In the genomic region with DNA sequence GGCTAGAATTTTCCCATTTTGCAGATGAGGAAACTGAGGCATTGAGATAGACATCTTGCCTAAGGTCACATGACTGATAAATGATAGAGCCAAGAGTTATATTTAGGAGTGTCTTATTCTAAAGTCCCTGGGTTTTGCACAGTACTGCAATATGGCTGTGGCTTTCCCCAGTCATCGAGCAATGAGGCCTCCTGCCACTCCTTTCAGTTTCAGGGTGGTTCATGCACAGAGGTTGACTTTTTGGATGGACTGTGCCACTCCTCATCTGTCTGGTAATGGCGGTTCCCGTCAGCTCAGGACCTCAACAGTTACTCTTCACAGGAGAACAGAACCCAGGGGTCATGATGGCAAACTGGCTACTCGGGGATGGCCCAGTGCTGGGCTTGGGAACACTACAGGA, we compare ENCODE assay signal across 22 cellular contexts.
DNase-seq lines count a peak whose midpoint lies in the region; ATAC-seq, FAIRE-seq and TF ChIP-seq lines count a peak whose summit lies in the region.
"Had no signal": no experiment of that assay in that cellular context is flagged by ENCODE, and none has a peak within 500 bp of the region (broad histone marks: within the 10 kb centered on the region; RNA-seq: fewer than 3 reads in every experiment).

No MANE protein-coding gene starts in this region.

- H3K9ac ChIP-seq in IMR-90 (ENCODE audit: low read depth, low read length) (no peak overlapping the region), K562 (ENCODE audit: insufficient read depth in 1 of 2, low read depth in 2 of 2, low read length in 2 of 2) (no peak overlapping the region), trophoblast cell (ENCODE audit: low read length) (no peak overlapping the region)
- H3K9ac ChIP-seq: BLaER1, GM23248 had no signal

- H3K27ac ChIP-seq in IMR-90 (ENCODE audit: insufficient read depth, low read length) (no peak overlapping the region), K562 (ENCODE audit: extremely low read depth, low read depth, low read length) (no peak overlapping the region), trophoblast cell (ENCODE audit: low read depth, low read length) (no peak overlapping the region), substantia nigra (ENCODE audit: low read depth, low read length, poor library complexity, severe bottlenecking) (no peak overlapping the region)
- H3K27ac ChIP-seq: 22Rv1, BLaER1, C4-2B, GM23248 had no signal

- H4K20me1 ChIP-seq in IMR-90 (ENCODE audit: insufficient read depth, low read length) (no peaks in the 10 kb centered on the region), K562 (replicated peaks; ENCODE audit: control insufficient read depth, insufficient read depth, low read length) (no peaks in the 10 kb centered on the region)
- H4K20me1 ChIP-seq: BLaER1 had no signal

- in situ Hi-C loops in IMR-90 (cut with MboI; ENCODE audit: low sequenced_read_pairs) (no loop called here), K562 (cut with MboI) (no loop called here)

- intact Hi-C loops in IMR-90 (cut with micrococcal nuclease) = no loop called here
- intact Hi-C loops in K562 (cut with micrococcal nuclease) = no loop called here

- no peak for DNase-seq in IMR-90
- no peak for DNase-seq in K562 (ENCODE audit: extremely low read depth in 1 of 4, low spot score in 3 of 4)
- DNase-seq in mesenteric fat pad (ENCODE audit: low spot score) = peak; percentile 67
- DNase-seq in trophoblast cell = no peak
- no peak for DNase-seq in substantia nigra (lab: John Stamatoyannopoulos, UW)
- DNase-seq: Caco-2; CD4-positive, CD25-positive, alpha-beta regulatory T cell; CD8-positive, alpha-beta T cell; DMS153; DND-41; GM23248; H9 had no signal

- H2BK12ac ChIP-seq in trophoblast cell (ENCODE audit: low read length) = peak overlapping the region; percentile 16

- H4K5ac ChIP-seq in IMR-90 (ENCODE audit: low read depth, low read length) = no peak overlapping the region

- no peak overlapping the region for H2BK120ac ChIP-seq in IMR-90 (ENCODE audit: low read depth, low read length)
- H2BK120ac ChIP-seq in trophoblast cell (ENCODE audit: insufficient read depth, low read length, poor library complexity) = no peak overlapping the region

- no peak overlapping the region for H2BK20ac ChIP-seq in IMR-90 (ENCODE audit: low read depth, low read length)

- no peaks in the 10 kb centered on the region for H3K36me3 ChIP-seq in IMR-90 (ENCODE audit: control insufficient read depth, insufficient read depth, low read length)
- no peaks in the 10 kb centered on the region for H3K36me3 ChIP-seq in K562 (ENCODE audit: control insufficient read depth, insufficient read depth, low read length)
- no peaks in the 10 kb centered on the region for H3K36me3 ChIP-seq in trophoblast cell (ENCODE audit: control insufficient read depth in 1 of 2, insufficient read depth in 2 of 2, low read length in 2 of 2)
- H3K36me3 ChIP-seq: BLaER1 had no signal

- no peak overlapping the region for H4K12ac ChIP-seq in trophoblast cell (ENCODE audit: low read depth, low read length)

- H3K23ac ChIP-seq in IMR-90 (ENCODE audit: low read depth, low read length) (no peak overlapping the region), trophoblast cell (ENCODE audit: low read length) (no peak overlapping the region)

- no peaks in the 10 kb centered on the region for H3K79me1 ChIP-seq in IMR-90 (ENCODE audit: low read depth in 1 of 2, low read length in 2 of 2)
- peaks cover 7% of the 10 kb centered on the region for H3K79me1 ChIP-seq in trophoblast cell (ENCODE audit: low read length)

- H4K8ac ChIP-seq in IMR-90 (ENCODE audit: low read depth in 2 of 2, low read length in 2 of 2) (no peak overlapping the region), trophoblast cell (ENCODE audit: low read depth, low read length) (no peak overlapping the region)

- CTCF ChIA-PET in IMR-90 (lab: Yijun Ruan, JAX) (no interaction called here), K562 (lab: Yijun Ruan, JAX; ENCODE audit: low intra/inter-chr PET ratio) (no interaction called here)

- FAIRE-seq in K562 (lab: Jason Lieb, UNC) = no peak
- FAIRE-seq: A204.1, G401.6, GM12892, GM19239 had no signal

- POLR2A ChIA-PET in IMR-90 (lab: Charles Lee; ENCODE audit: unreplicated experiment) (no interaction called here), K562 (lab: Yijun Ruan, JAX) (no interaction called here)

- H3K14ac ChIP-seq in IMR-90 (replicated peaks; ENCODE audit: low read depth, low read length) (no peak overlapping the region), trophoblast cell (ENCODE audit: low read length) (no peak overlapping the region)

- dilution Hi-C loops in IMR-90 (cut with HindIII; ENCODE audit: low sequenced_read_pairs, unreplicated experiment) = no loop called here

- H2BK15ac ChIP-seq in IMR-90 (ENCODE audit: low read depth, low read length) = no peak overlapping the region

- H3K4me3 ChIP-seq in IMR-90 (ENCODE audit: insufficient read depth, low read depth, low read length) (no peak overlapping the region), K562 (no peak overlapping the region), trophoblast cell (ENCODE audit: low read depth, low read length) (no peak overlapping the region)
- H3K4me3 ChIP-seq: BLaER1, GM23248 had no signal

- H3K56ac ChIP-seq in IMR-90 (ENCODE audit: extremely low read depth, insufficient read depth, low read length) = no peak overlapping the region

- no peak overlapping the region for H2AK5ac ChIP-seq in IMR-90 (ENCODE audit: low read depth, low read length)
- peak overlapping the region; percentile 1 for H2AK5ac ChIP-seq in trophoblast cell (ENCODE audit: low read length)

- H3K79me2 ChIP-seq in K562 (ENCODE audit: control insufficient read depth, insufficient read depth, low read length) (no peaks in the 10 kb centered on the region), trophoblast cell (ENCODE audit: control insufficient read depth, insufficient read depth, low read length, poor library complexity) (no peaks in the 10 kb centered on the region)

- H2BK5ac ChIP-seq in IMR-90 (ENCODE audit: low read depth, low read length, poor library complexity, severe bottlenecking) (no peak overlapping the region), trophoblast cell (ENCODE audit: low read depth, low read length, poor library complexity) (no peak overlapping the region)

- no peaks in the 10 kb centered on the region for H3K9me3 ChIP-seq in IMR-90 (ENCODE audit: control insufficient read depth, insufficient read depth, low read length)
- no peaks in the 10 kb centered on the region for H3K9me3 ChIP-seq in K562 (replicated peaks; ENCODE audit: control insufficient read depth, insufficient read depth, low read depth, low read length)
- peaks cover 2% of the 10 kb centered on the region for H3K9me3 ChIP-seq in trophoblast cell (ENCODE audit: insufficient read depth, low read depth, low read length)
- H3K9me3 ChIP-seq: BLaER1, Caco-2 had no signal

- no peak overlapping the region for H2AK9ac ChIP-seq in IMR-90 (replicated peaks; ENCODE audit: low read depth, low read length, poor library complexity)

- TF ChIP-seq EP300 in K562 (IDR thresholded peaks at IDR 0.05; ENCODE audit: low read length) = no peak

- no peak overlapping the region for H3K4me2 ChIP-seq in IMR-90 (ENCODE audit: low read depth, low read length)
- H3K4me2 ChIP-seq in K562 (ENCODE audit: insufficient read depth, low read length) = no peak overlapping the region
- H3K4me2 ChIP-seq in trophoblast cell (ENCODE audit: low read length) = no peak overlapping the region
- H3K4me2 ChIP-seq: BLaER1 had no signal

- 48% methylated on average over 4 of the region's 4 CpGs; no CpG with 5 or more reads in 1 of the 2 experiments for WGBS in IMR-90 (ENCODE audit: extremely low coverage in 2 of 2, insufficient read length in 1 of 2), 2 experiments
- WGBS in K562 (ENCODE audit: insufficient coverage, low coverage, missing lambda C conversion rate) = 0% methylated on average over 4 of the region's 4 CpGs
- no CpG with 5 or more reads among the region's 4 CpGs for WGBS in trophoblast cell (ENCODE audit: extremely low coverage, insufficient coverage, insufficient read length)

- ATAC-seq in IMR-90 (ENCODE audit: low read depth) (no peak), K562 (no peak), HG02759 (IDR thresholded peaks at IDR 0.05; ENCODE audit: unreplicated experiment) (no peak), HG02610 (IDR thresholded peaks at IDR 0.05; ENCODE audit: unreplicated experiment) (no peak)
- ATAC-seq: CD8-positive, alpha-beta T cell; HCT116 had no signal

- TF ChIP-seq CTCF in IMR-90 (conservative IDR thresholded peaks at IDR 0.05; ENCODE audit: low read depth, low read length) = no peak
- TF ChIP-seq CTCF in K562 (IDR thresholded peaks at IDR 0.05 in 2 of 3, conservative IDR thresholded peaks at IDR 0.05 in 1 of 3; ENCODE audit: insufficient read depth in 2 of 3, low read depth in 1 of 3, low read length in 3 of 3) = no peak

- H3K4ac ChIP-seq in IMR-90 (ENCODE audit: low read depth, low read length) = no peak overlapping the region
- H3K4ac ChIP-seq in trophoblast cell (ENCODE audit: low read depth, low read length) = no peak overlapping the region

- BruUV-seq in IMR-90 (replicated peaks; lab: Mats Ljungman, UMichigan) (no TSS peak), K562 (replicated peaks; lab: Mats Ljungman, UMichigan) (no TSS peak)

- no peak for TF ChIP-seq POLR2A in IMR-90 (IDR thresholded peaks at IDR 0.05; ENCODE audit: low read depth, low read length)
- TF ChIP-seq POLR2A in K562 (conservative IDR thresholded peaks at IDR 0.05) = no peak

- no peaks in the 10 kb centered on the region for H3K9me1 ChIP-seq in IMR-90 (ENCODE audit: insufficient read depth, low read length)
- no peaks in the 10 kb centered on the region for H3K9me1 ChIP-seq in K562 (ENCODE audit: control insufficient read depth, insufficient read depth, low read length)

- H2AFZ ChIP-seq in IMR-90 (replicated peaks; ENCODE audit: low read length, poor library complexity) = peak overlapping the region; percentile 14
- H2AFZ ChIP-seq in K562 (ENCODE audit: low read depth, low read length) = no peak overlapping the region
- H2AFZ ChIP-seq in trophoblast cell (ENCODE audit: insufficient read depth, low read length, poor library complexity) = no peak overlapping the region
- H2AFZ ChIP-seq: GM23248 had no signal

- H3K4me1 ChIP-seq in IMR-90 (ENCODE audit: control insufficient read depth, insufficient read depth, low read length) (no peaks in the 10 kb centered on the region), K562 (replicated peaks in 1 of 2; ENCODE audit: control insufficient read depth in 2 of 2, insufficient read depth in 2 of 2, low read length in 2 of 2) (no peaks in the 10 kb centered on the region), trophoblast cell (ENCODE audit: control insufficient read depth in 1 of 2, insufficient read depth in 2 of 2, low read length in 2 of 2) (peaks cover 0 to 4% of the 10 kb centered on the region in 2 experiments)
- H3K4me1 ChIP-seq: Caco-2 had no signal

- H4K91ac ChIP-seq in IMR-90 (ENCODE audit: insufficient read depth, low read depth, low read length) = no peak overlapping the region
- no peak overlapping the region for H4K91ac ChIP-seq in trophoblast cell (ENCODE audit: low read depth, low read length)

- TF ChIP-seq RAD21 in IMR-90 (IDR thresholded peaks at IDR 0.05; ENCODE audit: low read length) (no peak), K562 (CRISPR knock-in tag; conservative IDR thresholded peaks at IDR 0.05 in 1 of 2, IDR thresholded peaks at IDR 0.05 in 1 of 2) (no peak)

- H3K18ac ChIP-seq in IMR-90 (ENCODE audit: low read depth, low read length) (no peak overlapping the region), trophoblast cell (ENCODE audit: low read length) (no peak overlapping the region)

- H3K27me3 ChIP-seq in IMR-90 (ENCODE audit: control insufficient read depth, insufficient read depth, low read length) = peaks cover 17% of the 10 kb centered on the region
- no peaks in the 10 kb centered on the region for H3K27me3 ChIP-seq in K562 (ENCODE audit: control insufficient read depth in 2 of 2, insufficient read depth in 2 of 2, low read length in 2 of 2)
- no peaks in the 10 kb centered on the region for H3K27me3 ChIP-seq in trophoblast cell (ENCODE audit: insufficient read depth, low read length)
- H3K27me3 ChIP-seq: BLaER1 had no signal
